1 cellular context compared by ENCODE assay signal in the genomic region with DNA sequence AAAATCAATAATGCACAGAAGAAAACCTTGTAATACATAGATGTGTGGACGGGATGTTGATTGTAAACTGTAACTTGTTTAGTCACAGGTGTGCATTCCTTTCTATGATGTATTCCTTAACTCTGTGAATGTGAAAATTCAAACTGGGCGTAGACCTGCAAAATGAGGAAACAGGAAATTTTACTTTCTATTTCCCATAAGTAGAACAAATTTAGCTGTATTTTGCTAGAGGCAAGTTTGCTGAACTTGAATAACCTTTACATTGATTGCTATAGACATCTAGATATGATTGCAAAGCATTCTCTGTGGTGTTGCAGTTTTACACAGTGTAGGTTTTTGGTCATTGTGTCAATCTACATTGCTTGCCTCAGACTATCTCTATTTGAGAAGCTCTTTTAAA.
TF ChIP-seq lines count a peak whose summit lies in the region.

No MANE protein-coding gene starts in this region.

TF ChIP-seq in HepG2, 621 proteins besides CTCF, POLR2A, EP300 and RAD21 (continued from another document):
- TF ChIP-seq ZNF800 (CRISPR knock-in tag; IDR thresholded peaks at IDR 0.05) (no peak), NFRKB (IDR thresholded peaks at IDR 0.05) (no peak), TFDP2 (CRISPR knock-in tag; IDR thresholded peaks at IDR 0.05) (no peak), ZBTB43 (CRISPR knock-in tag; conservative IDR thresholded peaks at IDR 0.05) (no peak), ZNF18 (CRISPR knock-in tag; IDR thresholded peaks at IDR 0.05; ENCODE audit: insufficient replicate concordance) (no peak), MXD4 (CRISPR knock-in tag; IDR thresholded peaks at IDR 0.05) (no peak), NRL (CRISPR knock-in tag; IDR thresholded peaks at IDR 0.05; ENCODE audit: borderline replicate concordance) (no peak)
- TF ChIP-seq, protein P1, sequence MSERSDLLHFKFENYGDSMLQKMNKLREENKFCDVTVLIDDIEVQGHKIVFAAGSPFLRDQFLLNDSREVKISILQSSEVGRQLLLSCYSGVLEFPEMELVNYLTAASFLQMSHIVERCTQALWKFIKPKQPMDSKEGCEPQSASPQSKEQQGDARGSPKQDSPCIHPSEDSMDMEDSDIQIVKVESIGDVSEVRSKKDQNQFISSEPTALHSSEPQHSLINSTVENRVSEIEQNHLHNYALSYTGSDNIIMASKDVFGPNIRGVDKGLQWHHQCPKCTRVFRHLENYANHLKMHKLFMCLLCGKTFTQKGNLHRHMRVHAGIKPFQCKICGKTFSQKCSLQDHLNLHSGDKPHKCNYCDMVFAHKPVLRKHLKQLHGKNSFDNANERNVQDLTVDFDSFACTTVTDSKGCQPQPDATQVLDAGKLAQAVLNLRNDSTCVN (CRISPR knock-in tag; IDR thresholded peaks at IDR 0.05; ENCODE audit: borderline replicate concordance): no peak
